ENCODE assay signal across 11 cellular contexts in genomic region chr11:120032766-120033390, GRCh38.
"Had no signal": no experiment of that assay in that cellular context is flagged by ENCODE, and none has a peak within 500 bp of the region (broad histone marks: within the 10 kb centered on the region; RNA-seq: fewer than 3 reads in every experiment).

No MANE protein-coding gene starts in this region.

- H3K36me3 ChIP-seq: cardiac muscle cell had no signal

- ATAC-seq: activated naive CD4-positive, alpha-beta T cell treated with anti-CD3 and anti-CD28 coated beads, Interleukin-2, amount 50 U/mL, for 72 hours; activated T-cell treated with anti-CD3 and anti-CD28 coated beads, Interleukin-2, amount 50 U/mL, for 72 hours; esophagus mucosa; T-cell had no signal

- DNase-seq: activated CD4-positive, CD25-positive, alpha-beta regulatory T cell treated with anti-CD3 and anti-CD28 coated beads, Interleukin-2, amount 50 U/mL, for 72 hours; activated gamma-delta T cell; activated T-cell treated with anti-CD3 and anti-CD28 coated beads, Interleukin-2, amount 50 U/mL, for 72 hours; mesenchymal stem cell; stimulated activated CD4-positive, alpha-beta T cell treated with anti-CD3 and anti-CD28 coated beads, Interleukin-12 subunit alpha, Interleukin-12 subunit beta, amount 100 ng/mL, for 4 hours; stimulated activated CD4-positive, alpha-beta T cell treated with anti-CD3 and anti-CD28 coated beads, Interleukin-2, amount 100 ng/mL, for 24 hours; T-cell; T-helper 9 cell had no signal

- H3K27ac ChIP-seq: cardiac muscle cell had no signal

- H3K4me3 ChIP-seq: cardiac muscle cell had no signal

- H3K27me3 ChIP-seq: cardiac muscle cell had no signal
